In the genomic region with DNA sequence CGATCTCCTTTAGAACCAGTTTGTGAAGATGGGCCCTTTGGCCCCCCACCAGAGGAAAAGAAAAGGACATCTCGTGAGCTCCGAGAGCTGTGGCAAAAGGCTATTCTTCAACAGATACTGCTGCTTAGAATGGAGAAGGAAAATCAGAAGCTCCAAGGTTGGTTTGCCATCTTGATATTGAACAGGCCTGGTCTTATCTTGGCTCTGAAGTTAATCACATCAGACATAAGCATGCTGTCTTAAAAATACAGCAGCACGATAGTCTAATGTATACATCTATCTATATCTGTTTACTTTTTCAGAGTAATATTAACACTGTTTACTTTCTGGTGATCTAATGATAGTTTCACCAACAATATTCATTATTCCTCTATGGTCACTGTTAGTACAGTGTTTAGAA, we compare ENCODE assay signal across 1 cellular context.
TF ChIP-seq lines count a peak whose summit lies in the region.

No MANE protein-coding gene starts in this region.

TF ChIP-seq in SK-N-SH, 30 proteins besides CTCF, POLR2A, EP300 and RAD21:
- TF ChIP-seq GATA2 (CRISPR knock-in tag; IDR thresholded peaks at IDR 0.05) = peak; percentile 34; the same call in 1 of the 2 replicates
- no peak for TF ChIP-seq FOXJ3 (CRISPR knock-in tag; IDR thresholded peaks at IDR 0.05)
